2 cellular contexts compared by ENCODE assay signal in the genomic region with DNA sequence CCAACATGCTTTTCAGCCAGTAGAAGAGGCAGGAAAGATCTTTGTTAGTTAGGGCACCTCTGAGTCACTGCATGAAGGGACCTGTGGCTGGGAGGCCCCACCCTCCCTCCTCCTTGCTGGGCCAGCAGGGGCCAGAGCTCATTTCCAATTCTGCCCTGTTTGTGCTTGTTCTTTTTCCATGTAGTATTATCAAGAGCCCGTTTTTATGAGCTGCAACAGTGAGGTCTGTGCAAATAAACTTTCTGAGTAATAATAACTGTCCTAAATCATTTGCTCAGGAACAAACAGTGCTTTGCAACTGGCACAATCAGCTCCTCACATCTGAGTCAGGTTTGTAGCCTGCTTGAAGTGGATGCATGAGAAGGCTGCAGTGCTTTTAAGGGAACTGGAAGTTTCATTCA.
TF ChIP-seq lines count a peak whose summit lies in the region.

No MANE protein-coding gene starts in this region.

TF ChIP-seq in SK-N-SH treated with all-trans-retinoic acid at 6 μM for 48 hours, 23 proteins besides CTCF, POLR2A, EP300 and RAD21 (continued from another document):
- TF ChIP-seq, protein P1, sequence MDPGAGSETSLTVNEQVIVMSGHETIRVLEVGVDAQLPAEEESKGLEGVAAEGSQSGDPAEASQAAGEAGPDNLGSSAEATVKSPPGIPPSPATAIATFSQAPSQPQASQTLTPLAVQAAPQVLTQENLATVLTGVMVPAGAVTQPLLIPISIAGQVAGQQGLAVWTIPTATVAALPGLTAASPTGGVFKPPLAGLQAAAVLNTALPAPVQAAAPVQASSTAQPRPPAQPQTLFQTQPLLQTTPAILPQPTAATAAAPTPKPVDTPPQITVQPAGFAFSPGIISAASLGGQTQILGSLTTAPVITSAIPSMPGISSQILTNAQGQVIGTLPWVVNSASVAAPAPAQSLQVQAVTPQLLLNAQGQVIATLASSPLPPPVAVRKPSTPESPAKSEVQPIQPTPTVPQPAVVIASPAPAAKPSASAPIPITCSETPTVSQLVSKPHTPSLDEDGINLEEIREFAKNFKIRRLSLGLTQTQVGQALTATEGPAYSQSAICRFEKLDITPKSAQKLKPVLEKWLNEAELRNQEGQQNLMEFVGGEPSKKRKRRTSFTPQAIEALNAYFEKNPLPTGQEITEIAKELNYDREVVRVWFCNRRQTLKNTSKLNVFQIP (CRISPR knock-in tag; IDR thresholded peaks at IDR 0.05; ENCODE audit: borderline replicate concordance, low read depth): no peak
- TF ChIP-seq RARB (CRISPR knock-in tag; IDR thresholded peaks at IDR 0.05): no peak
- no peak for TF ChIP-seq PPARA (CRISPR knock-in tag; IDR thresholded peaks at IDR 0.05; ENCODE audit: borderline replicate concordance)
- no peak for TF ChIP-seq BACH2 (CRISPR knock-in tag; IDR thresholded peaks at IDR 0.05; ENCODE audit: borderline replicate concordance)
- TF ChIP-seq ARNTL (CRISPR knock-in tag; IDR thresholded peaks at IDR 0.05; ENCODE audit: borderline replicate concordance, low read depth): no peak
- TF ChIP-seq TSHZ2 (CRISPR knock-in tag; IDR thresholded peaks at IDR 0.05): no peak
- no peak for TF ChIP-seq ZNF8 (CRISPR knock-in tag; IDR thresholded peaks at IDR 0.05)
- no peak for TF ChIP-seq CREB5 (CRISPR knock-in tag; IDR thresholded peaks at IDR 0.05; ENCODE audit: low read depth)
- no peak for TF ChIP-seq ISL1 (CRISPR knock-in tag; IDR thresholded peaks at IDR 0.05)
- TF ChIP-seq, protein P2, sequence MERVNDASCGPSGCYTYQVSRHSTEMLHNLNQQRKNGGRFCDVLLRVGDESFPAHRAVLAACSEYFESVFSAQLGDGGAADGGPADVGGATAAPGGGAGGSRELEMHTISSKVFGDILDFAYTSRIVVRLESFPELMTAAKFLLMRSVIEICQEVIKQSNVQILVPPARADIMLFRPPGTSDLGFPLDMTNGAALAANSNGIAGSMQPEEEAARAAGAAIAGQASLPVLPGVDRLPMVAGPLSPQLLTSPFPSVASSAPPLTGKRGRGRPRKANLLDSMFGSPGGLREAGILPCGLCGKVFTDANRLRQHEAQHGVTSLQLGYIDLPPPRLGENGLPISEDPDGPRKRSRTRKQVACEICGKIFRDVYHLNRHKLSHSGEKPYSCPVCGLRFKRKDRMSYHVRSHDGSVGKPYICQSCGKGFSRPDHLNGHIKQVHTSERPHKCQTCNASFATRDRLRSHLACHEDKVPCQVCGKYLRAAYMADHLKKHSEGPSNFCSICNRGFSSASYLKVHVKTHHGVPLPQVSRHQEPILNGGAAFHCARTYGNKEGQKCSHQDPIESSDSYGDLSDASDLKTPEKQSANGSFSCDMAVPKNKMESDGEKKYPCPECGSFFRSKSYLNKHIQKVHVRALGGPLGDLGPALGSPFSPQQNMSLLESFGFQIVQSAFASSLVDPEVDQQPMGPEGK (CRISPR knock-in tag; IDR thresholded peaks at IDR 0.05; ENCODE audit: borderline replicate concordance): no peak

TF ChIP-seq in SK-N-SH, 30 proteins besides CTCF, POLR2A, EP300 and RAD21 (continued from another document):
- no peak for TF ChIP-seq USF2 (IDR thresholded peaks at IDR 0.05; ENCODE audit: borderline replicate concordance, low read depth, low read length)
- no peak for TF ChIP-seq RFX5 (IDR thresholded peaks at IDR 0.05; ENCODE audit: low read length)
- TF ChIP-seq MXI1 (IDR thresholded peaks at IDR 0.05; ENCODE audit: low read depth, low read length): no peak
- no peak for TF ChIP-seq GATA2 (CRISPR knock-in tag; IDR thresholded peaks at IDR 0.05)
